8 cellular contexts compared by ENCODE assay signal in the genomic region with DNA sequence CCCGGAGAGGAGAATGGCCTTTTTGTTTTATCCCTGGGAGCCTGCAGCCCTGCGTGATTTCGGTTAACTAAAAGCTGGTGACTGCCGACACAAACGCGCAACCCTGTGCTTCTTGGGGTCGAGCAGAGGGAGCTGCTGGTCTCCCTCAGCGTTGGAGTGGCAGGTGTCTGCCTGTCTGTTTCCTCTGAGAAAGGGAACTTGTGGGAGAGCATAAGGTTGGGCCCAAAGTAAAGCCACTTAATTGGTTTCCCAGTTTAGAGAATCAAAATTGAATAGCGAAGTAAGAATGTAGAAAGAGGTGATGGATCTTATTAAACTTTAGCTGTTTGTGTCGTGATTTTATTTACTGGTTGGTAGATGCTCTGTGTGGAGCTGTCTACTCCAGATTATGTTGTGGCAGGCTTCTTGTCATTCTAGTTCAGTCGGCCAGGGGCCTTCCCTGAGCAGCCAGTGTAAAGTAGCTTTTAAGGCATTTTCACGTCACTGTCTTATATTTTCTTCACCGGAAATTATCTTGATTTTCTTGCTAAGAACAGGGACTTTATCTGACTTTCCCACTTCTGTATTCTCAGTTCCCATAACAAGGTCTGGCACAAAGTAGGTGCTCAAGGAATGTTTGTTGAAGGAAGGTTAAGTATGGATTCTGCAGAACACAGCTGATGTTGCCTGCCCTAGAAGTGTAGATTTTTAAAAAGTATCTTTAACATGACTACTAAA.
A peak's percentile ranks its signal among the peaks of the same experiment; 100 is the strongest.
DNase-seq lines count a peak whose midpoint lies in the region; ATAC-seq and TF ChIP-seq lines count a peak whose summit lies in the region.

No MANE protein-coding gene starts in this region.

- H3K27me3 ChIP-seq in mucosa of stomach (ENCODE audit: control insufficient read depth, insufficient read depth, low read length): no peaks in the 10 kb centered on the region

- peak overlapping the region; percentile 99 for H3K9ac ChIP-seq in mucosa of stomach (ENCODE audit: low read length)

- H3K4me3 ChIP-seq in coronary artery (peak overlapping the region; percentile 77), mucosa of stomach (ENCODE audit: low read length) (peak overlapping the region; percentile 92)

- H3K9me3 ChIP-seq in mucosa of stomach (ENCODE audit: control insufficient read depth, low read length): no peaks in the 10 kb centered on the region

- peaks cover 10% of the 10 kb centered on the region for H3K4me1 ChIP-seq in mucosa of stomach (ENCODE audit: control insufficient read depth, insufficient read depth, low read length)

- ATAC-seq in GM21717 (IDR thresholded peaks at IDR 0.05; ENCODE audit: unreplicated experiment) (peak; percentile 10), GM18858 (IDR thresholded peaks at IDR 0.05; ENCODE audit: unreplicated experiment) (no peak)

- DNase-seq in ELF-1 (ENCODE audit: low read depth, low spot score) (peak; percentile 9), NOMO-1 treated with DMSO at 0.1 percent for 48 hours (lab: John Stamatoyannopoulos, UW; ENCODE audit: unreplicated experiment) (peak; percentile 46), coronary artery (ENCODE audit: low spot score) (no peak), DMS153 treated with DMSO at 0.1 percent for 48 hours (lab: John Stamatoyannopoulos, UW; ENCODE audit: unreplicated experiment) (no peak), SKM-1 (lab: John Stamatoyannopoulos, UW; ENCODE audit: unreplicated experiment) (no peak)

- no peak for TF ChIP-seq CTCF in coronary artery (IDR thresholded peaks at IDR 0.05)

- H3K36me3 ChIP-seq in mucosa of stomach (ENCODE audit: control insufficient read depth, insufficient read depth, low read length): no peaks in the 10 kb centered on the region

- H3K27ac ChIP-seq in coronary artery: peak overlapping the region; percentile 88 to 90

Comparison
In these comparisons a context has a peak if more than half of its experiments do, and no peak if none do; other contexts are left out.
1. DNase-seq: peak in ELF-1 (single experiment) and NOMO-1 treated with DMSO at 0.1 percent for 48 hours (single experiment); none in coronary artery (single experiment), DMS153 treated with DMSO at 0.1 percent for 48 hours (single experiment) and SKM-1 (single experiment).